Comparison of ENCODE assay signal across 20 cellular contexts in genomic region chr6:50271266-50271665, GRCh38.
"Had no signal": no experiment of that assay in that cellular context is flagged by ENCODE, and none has a peak within 500 bp of the region (broad histone marks: within the 10 kb centered on the region; RNA-seq: fewer than 3 reads in every experiment).

No MANE protein-coding gene starts in this region.

- H3K4me1 ChIP-seq: esophagus squamous epithelium, prostate gland, right atrium auricular region, stomach had no signal

- H3K36me3 ChIP-seq: esophagus squamous epithelium, neural progenitor cell, prostate gland, right atrium auricular region, stomach, WERI-Rb-1 had no signal

- H3K27ac ChIP-seq: esophagus squamous epithelium, neural progenitor cell, prostate gland, right atrium auricular region, stomach, WERI-Rb-1 had no signal

- H3K4me3 ChIP-seq: esophagus squamous epithelium, neural progenitor cell, prostate gland, right atrium auricular region, stomach had no signal

- H3K9me3 ChIP-seq: esophagus squamous epithelium, prostate gland, right atrium auricular region, stomach had no signal

- FAIRE-seq: frontal cortex had no signal

- H3K27me3 ChIP-seq: esophagus squamous epithelium, neural progenitor cell, right atrium auricular region, stomach had no signal

- H2AFZ ChIP-seq: neural progenitor cell had no signal

- H3K9ac ChIP-seq: neural progenitor cell had no signal

- DNase-seq: activated CD4-positive, alpha-beta T cell treated with anti-CD3 and anti-CD28 coated beads for 1 hour; activated CD8-positive, alpha-beta memory T cell treated with anti-CD3 and anti-CD28 coated beads for 24 hours; activated CD8-positive, alpha-beta memory T cell treated with anti-CD3 and anti-CD28 coated beads, Interleukin-2, amount 50 U/mL, for 48 hours; activated effector memory CD4-positive, alpha-beta T cell treated with anti-CD3 and anti-CD28 coated beads, Interleukin-2, amount 50 U/mL, for 16 hours; activated naive CD4-positive, alpha-beta T cell treated with anti-CD3 and anti-CD28 coated beads, Interleukin-2, amount 50 U/mL, for 16 hours; activated T-cell treated with anti-CD3 and anti-CD28 coated beads, Interleukin-2, amount 50 U/mL, for 72 hours; aorta; effector CD4-positive, alpha-beta T cell; esophagus squamous epithelium; kidney glomerular epithelial cell; left ventricle myocardium superior; naive thymus-derived CD4-positive, alpha-beta T cell; stimulated activated CD4-positive, alpha-beta T cell treated with anti-CD3 and anti-CD28 coated beads, Interleukin-2, amount 100 ng/mL, for 48 hours; stomach; T-helper 2 cell; WERI-Rb-1 had no signal

- H3K4me2 ChIP-seq: neural progenitor cell had no signal

- ATAC-seq: activated T-cell treated with anti-CD3 and anti-CD28 coated beads, Interleukin-2, amount 50 U/mL, for 72 hours; left ventricle myocardium superior; naive thymus-derived CD4-positive, alpha-beta T cell had no signal
